14 cellular contexts compared by ENCODE assay signal in the genomic region with DNA sequence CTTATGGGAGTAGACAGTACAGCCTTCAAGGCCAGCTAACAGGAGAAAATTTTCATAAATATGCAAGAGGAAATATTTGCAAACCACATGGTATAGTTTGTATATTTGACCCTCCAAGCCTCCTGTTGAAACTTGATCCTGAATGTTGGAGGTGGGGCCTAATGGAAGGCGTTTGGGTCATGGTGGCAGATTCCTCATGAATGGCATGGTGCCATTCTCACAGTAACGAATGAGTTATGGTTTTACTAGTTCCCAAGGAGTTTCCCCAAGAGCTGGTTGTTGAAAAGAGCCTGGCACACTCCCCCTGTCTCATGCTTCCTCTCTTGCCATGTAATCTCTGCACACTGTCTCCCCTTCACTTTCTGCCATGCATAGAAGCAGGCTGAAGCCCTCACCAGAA. TPM values are rescaled to one million over a fixed set of nuclear protein-coding genes. Genes with fewer than 3 reads are reported as not detected.
A peak's percentile ranks its signal among the peaks of the same experiment; 100 is the strongest.
DNase-seq lines count a peak whose midpoint lies in the region; ATAC-seq and TF ChIP-seq lines count a peak whose summit lies in the region.
"Had no signal": no experiment of that assay in that cellular context is flagged by ENCODE, and none has a peak within 500 bp of the region (broad histone marks: within the 10 kb centered on the region; RNA-seq: fewer than 3 reads in every experiment).

No MANE protein-coding gene starts in this region.

- 12 to 23% (median 17%) methylated on average over 2 of the region's 2 CpGs for WGBS in ovary, 3 donors

- TF ChIP-seq EP300 in ovary (IDR thresholded peaks at IDR 0.05), result no peak

- DNase-seq in AG10803 (ENCODE audit: low read depth) (peak; percentile 58), HFF-Myc (ENCODE audit: extremely low read depth, low read depth) (peak; percentile 76), RPMI7951 (ENCODE audit: low read depth) (peak; percentile 39), fibroblast of pulmonary artery (ENCODE audit: low read depth) (peak; percentile 46), posterior vena cava (ENCODE audit: low spot score) (no peak), ovary (no peak)
- DNase-seq: activated CD4-positive, alpha-beta T cell treated with anti-CD3 and anti-CD28 coated beads, Interleukin-2, amount 10 ng/mL, durations not matched to agents 7 days and 5 days; aorta; glutamatergic neuron; kidney glomerular epithelial cell; stimulated activated CD4-positive, alpha-beta T cell treated with anti-CD3 and anti-CD28 coated beads, Interleukin-4, amount 100 ng/mL, for 1 hour; T-helper 2 cell had no signal

- no peaks in the 10 kb centered on the region for H3K4me1 ChIP-seq in ovary (ENCODE audit: insufficient read depth)

- ATAC-seq in GM18907 (IDR thresholded peaks at IDR 0.05; ENCODE audit: unreplicated experiment) (no peak), HG02798 (IDR thresholded peaks at IDR 0.05; ENCODE audit: poor library complexity, unreplicated experiment) (no peak)

- no peak overlapping the region for H3K27ac ChIP-seq in ovary

- H3K27me3 ChIP-seq in ovary, result no peaks in the 10 kb centered on the region

- no peak for TF ChIP-seq POLR2A in ovary (IDR thresholded peaks at IDR 0.05)

- intact Hi-C loops in posterior vena cava (cut with DNase I) (loop anchor here (5.0 to 10.0 kb wide), 2 partner anchors 42 to 1705 kb away; a partner anchor contains a TSS), ovary (cut with DNase I) (no loop called here)

- TF ChIP-seq CTCF in AG10803 (conservative IDR thresholded peaks at IDR 0.05; ENCODE audit: low read length) (no peak), HFF-Myc (IDR thresholded peaks at IDR 0.05; ENCODE audit: low read depth, low read length, missing control alignments) (no peak), fibroblast of pulmonary artery (IDR thresholded peaks at IDR 0.05; ENCODE audit: low read length, missing control alignments) (no peak), ovary (IDR thresholded peaks at IDR 0.05) (no peak)

- no peaks in the 10 kb centered on the region for H3K36me3 ChIP-seq in ovary

- H3K4me3 ChIP-seq in AG10803 (ENCODE audit: low read length) (no peak overlapping the region), HFF-Myc (replicated peaks; ENCODE audit: low read depth, low read length) (no peak overlapping the region), fibroblast of pulmonary artery (replicated peaks; ENCODE audit: low read depth, low read length) (no peak overlapping the region), ovary (no peak overlapping the region)

- H3K9me3 ChIP-seq in ovary, result no peaks in the 10 kb centered on the region

RNA-seq across cellular contexts. Expression of a gene that starts 3.3 kb away (rescaled TPM):
- total RNA-seq in RPMI7951 (2014; rRNA removed; shearing (Covaris generic)), result 114 and 123 TPM in 2 replicates
- 10 to 100 TPM; 65.4 to 81.6 TPM for total RNA-seq in posterior vena cava
- total RNA-seq in ovary, result 10 to 100 TPM; 45.3 to 75.8 (median 61.6) TPM
- polyA plus RNA-seq in ovary, result 10 to 100 TPM; 49.7 to 65.9 TPM

RNA-seq across cellular contexts. Expression of a gene that starts 42.9 kb away (rescaled TPM):
- total RNA-seq in RPMI7951 (2014; rRNA removed; shearing (Covaris generic)), result 35.2 and 44.0 TPM in 2 replicates
- total RNA-seq in posterior vena cava (10 to 100 TPM; 62.4 to 65.1 TPM), ovary (10 to 100 TPM; 17.2 to 44.7 (median 38.5) TPM)
- polyA plus RNA-seq in ovary, result 10 to 100 TPM; 12.2 to 51.9 TPM

RNA-seq across cellular contexts. Expression of a gene that starts 45.2 kb away (rescaled TPM):
- total RNA-seq in RPMI7951 (2014; rRNA removed; shearing (Covaris generic)), result 14.5 and 20.3 TPM in 2 replicates
- 1 to 10 TPM; 1.5 to 2.3 TPM for total RNA-seq in posterior vena cava
- total RNA-seq in ovary, result 1 to 10 TPM in 4 of 7 donors, under 1 TPM in 3; 0.48 to 3.8 (median 1.2) TPM
- polyA plus RNA-seq in ovary, result 1 to 10 TPM; 1.2 to 2.5 TPM

Comparison
In these comparisons a context has a peak if more than half of its experiments do, and no peak if none do; other contexts are left out.
1. DNase-seq: peak in AG10803 (single experiment), HFF-Myc (single experiment), RPMI7951 (single experiment) and fibroblast of pulmonary artery (single experiment); none in posterior vena cava (single experiment) and ovary (0 of 5).
2. intact Hi-C loops: an anchor here in posterior vena cava (5.0 to 10.0 kb wide); none called in ovary.